10 cellular contexts compared by ENCODE assay signal in the genomic region with DNA sequence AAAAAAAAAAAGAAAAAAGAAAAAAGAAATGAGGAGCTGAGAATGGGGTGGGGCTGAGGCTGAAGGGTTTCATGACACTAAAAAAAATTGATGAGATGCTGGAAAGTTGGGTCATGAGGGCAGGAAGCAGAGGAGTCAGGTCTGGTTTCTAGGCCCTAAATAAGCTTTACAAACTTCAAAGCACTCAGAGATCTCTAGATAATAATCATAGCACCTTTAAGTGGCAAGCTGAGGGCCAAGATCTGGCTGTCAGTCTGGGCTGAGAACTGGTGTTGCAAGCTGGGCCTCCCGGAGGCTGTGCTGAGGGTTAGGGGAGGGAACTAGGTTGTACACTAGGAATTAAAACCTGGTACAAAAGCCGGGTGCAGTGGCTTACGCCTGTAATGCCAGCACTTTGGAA. TPM values are rescaled to one million over a fixed set of nuclear protein-coding genes. Genes with fewer than 3 reads are reported as not detected.
DNase-seq lines count a peak whose midpoint lies in the region; ATAC-seq and TF ChIP-seq lines count a peak whose summit lies in the region.
"Had no signal": no experiment of that assay in that cellular context is flagged by ENCODE, and none has a peak within 500 bp of the region (broad histone marks: within the 10 kb centered on the region; RNA-seq: fewer than 3 reads in every experiment).

No MANE protein-coding gene starts in this region.

- no peaks in the 10 kb centered on the region for H3K27me3 Mint-ChIP-seq in activated CD4-positive, alpha-beta memory T cell treated with anti-CD3 and anti-CD28 coated beads for 36 hours

- H3K36me3 ChIP-seq in KMS-11 (ENCODE audit: insufficient read depth), result no peaks in the 10 kb centered on the region

- DNase-seq in activated CD4-positive, alpha-beta memory T cell treated with anti-CD3 and anti-CD28 coated beads for 36 hours, result peak; percentile 79
- DNase-seq in amniotic epithelial cell (ENCODE audit: low read depth) (peak; percentile 43), NCI-H128 (lab: John Stamatoyannopoulos, UW; ENCODE audit: unreplicated experiment) (no peak), amniotic stem cell (lab: John Stamatoyannopoulos, UW) (no peak)
- peak; percentile 68 to 71 for DNase-seq in stimulated activated CD4-positive, alpha-beta T cell treated with anti-CD3 and anti-CD28 coated beads, Interleukin-2, amount 100 ng/mL, for 24 hours

- H3K9ac ChIP-seq in KMS-11, result no peak overlapping the region

- peak overlapping the region; percentile 58 for H3K4me3 Mint-ChIP-seq in activated CD4-positive, alpha-beta memory T cell treated with anti-CD3 and anti-CD28 coated beads for 36 hours

- intact Hi-C loops in activated CD4-positive, alpha-beta memory T cell treated with anti-CD3 and anti-CD28 coated beads for 36 hours (cut with micrococcal nuclease), result loop anchor here (1.0 to 5.0 kb wide), 4 partner anchors 16 to 79 kb away; a partner anchor contains a TSS

- no peak for TF ChIP-seq CTCF in KMS-11 (conservative IDR thresholded peaks at IDR 0.05; ENCODE audit: low read depth, low read length)

- H3K4me3 ChIP-seq in KMS-11 (IDR thresholded peaks at IDR 0.05; ENCODE audit: insufficient read depth, low read depth, low read length), result no peak overlapping the region

- ATAC-seq in HG03378 (IDR thresholded peaks at IDR 0.05; ENCODE audit: unreplicated experiment), result no peak
- ATAC-seq in HG02798 (IDR thresholded peaks at IDR 0.05; ENCODE audit: poor library complexity, unreplicated experiment), result no peak
- ATAC-seq: Panc1 had no signal

- H3K27ac ChIP-seq in KMS-11, result peak overlapping the region; percentile 33
- H3K27ac ChIP-seq: C4-2B had no signal

- H3K36me3 Mint-ChIP-seq in activated CD4-positive, alpha-beta memory T cell treated with anti-CD3 and anti-CD28 coated beads for 36 hours, result peaks cover 31% of the 10 kb centered on the region

- H3K4me1 Mint-ChIP-seq in activated CD4-positive, alpha-beta memory T cell treated with anti-CD3 and anti-CD28 coated beads for 36 hours (ENCODE audit: low read depth), result peaks cover 57% of the 10 kb centered on the region

- no peaks in the 10 kb centered on the region for H3K9me3 Mint-ChIP-seq in activated CD4-positive, alpha-beta memory T cell treated with anti-CD3 and anti-CD28 coated beads for 36 hours

- H3K79me2 ChIP-seq in KMS-11 (ENCODE audit: insufficient read depth, low read depth), result peaks cover 11% of the 10 kb centered on the region

- CTCF ChIA-PET in activated CD4-positive, alpha-beta memory T cell treated with anti-CD3 and anti-CD28 coated beads for 36 hours (lab: Charles Lee), result interaction anchor here (0.6 to 3.1 kb wide), 8 partner anchors 15 to 80 kb away, joined by 3 to 30 read pairs (median 4); a partner anchor contains a TSS

- H4K20me1 ChIP-seq in KMS-11 (ENCODE audit: insufficient read depth), result no peaks in the 10 kb centered on the region

- H3K27ac Mint-ChIP-seq in activated CD4-positive, alpha-beta memory T cell treated with anti-CD3 and anti-CD28 coated beads for 36 hours, result peak overlapping the region; percentile 96

- H3K27me3 ChIP-seq in KMS-11 (ENCODE audit: insufficient read depth, low read depth), result no peaks in the 10 kb centered on the region

- no peak overlapping the region for H2AFZ ChIP-seq in KMS-11 (ENCODE audit: low read depth)

- H3K4me1 ChIP-seq in KMS-11 (ENCODE audit: low read depth, poor library complexity, severe bottlenecking), result peaks cover 22% of the 10 kb centered on the region

- POLR2A ChIA-PET in activated CD4-positive, alpha-beta memory T cell treated with anti-CD3 and anti-CD28 coated beads for 36 hours (lab: Charles Lee), result interaction anchor here (0.6 to 2.1 kb wide), 8 partner anchors 16 to 96 kb away, joined by 3 to 23 read pairs (median 5); a partner anchor contains a TSS

- H3K4me2 ChIP-seq in KMS-11, result peak overlapping the region; percentile 19; the same call in 1 of the 2 replicates

RNA-seq across cellular contexts. Expression of a gene that starts 6.4 kb away (rescaled TPM):
- total RNA-seq in activated CD4-positive, alpha-beta memory T cell treated with anti-CD3 and anti-CD28 coated beads for 36 hours, result 10 to 100 TPM; 13.7 to 14.2 TPM

RNA-seq across cellular contexts. Expression of a gene that starts 17.1 kb away (rescaled TPM):
- 1 to 10 TPM; 7.2 to 7.6 TPM for total RNA-seq in activated CD4-positive, alpha-beta memory T cell treated with anti-CD3 and anti-CD28 coated beads for 36 hours

RNA-seq across cellular contexts. Expression of a gene that starts 19.7 kb away (rescaled TPM):
- total RNA-seq in activated CD4-positive, alpha-beta memory T cell treated with anti-CD3 and anti-CD28 coated beads for 36 hours, result 1 to 10 TPM; 9.2 to 9.3 TPM

RNA-seq across cellular contexts. Expression of a gene that starts 25.4 kb away (rescaled TPM):
- total RNA-seq in activated CD4-positive, alpha-beta memory T cell treated with anti-CD3 and anti-CD28 coated beads for 36 hours, result 10 to 100 TPM; 14.2 to 14.3 TPM

RNA-seq across cellular contexts. Expression of a gene that starts 33.7 kb away (rescaled TPM):
- total RNA-seq in activated CD4-positive, alpha-beta memory T cell treated with anti-CD3 and anti-CD28 coated beads for 36 hours, result 10 to 100 TPM; 14.0 to 15.0 TPM

Comparison
In these comparisons a context has a peak if more than half of its experiments do, and no peak if none do; other contexts are left out.
1. DNase-seq: peak in activated CD4-positive, alpha-beta memory T cell treated with anti-CD3 and anti-CD28 coated beads for 36 hours (single experiment), amniotic epithelial cell (single experiment) and stimulated activated CD4-positive, alpha-beta T cell treated with anti-CD3 and anti-CD28 coated beads, Interleukin-2, amount 100 ng/mL, for 24 hours (2 of 2); none in NCI-H128 (single experiment) and amniotic stem cell (single experiment).